Comparison of ENCODE assay signal across 8 cellular contexts in genomic region chr17:16363749-16364536, GRCh38. TPM values are rescaled to one million over a fixed set of nuclear protein-coding genes. Genes with fewer than 3 reads are reported as not detected.
A peak's percentile ranks its signal among the peaks of the same experiment; 100 is the strongest.
DNase-seq lines count a peak whose midpoint lies in the region; ATAC-seq and TF ChIP-seq lines count a peak whose summit lies in the region.

No MANE protein-coding gene starts in this region.

- POLR2A ChIA-PET in Caco-2 (lab: Charles Lee), result interaction anchor here (1.5 kb wide), 1 partner anchor 74 kb away, joined by 10 read pairs; no protein-coding TSS in a partner anchor

- H3K9me3 Mint-ChIP-seq in Caco-2 (ENCODE audit: unreplicated experiment), result no peaks in the 10 kb centered on the region

- no peaks in the 10 kb centered on the region for H3K36me3 Mint-ChIP-seq in Caco-2 (ENCODE audit: insufficient read depth, unreplicated experiment)

- no peaks in the 10 kb centered on the region for H3K4me1 Mint-ChIP-seq in Caco-2 (ENCODE audit: low read depth, unreplicated experiment)

- H3K9ac ChIP-seq in adipocyte (ENCODE audit: low read length), result peak overlapping the region; percentile 31

- no TSS peak for BruUV-seq in Caco-2 (replicated peaks; lab: Mats Ljungman, UMichigan)

- H3K4me3 ChIP-seq in Caco-2 (ENCODE audit: low read depth, low read length) (no peak overlapping the region), NB4 (ENCODE audit: low read depth, low read length) (no peak overlapping the region), adipocyte (ENCODE audit: low read length) (no peak overlapping the region), left ventricle myocardium inferior (no peak overlapping the region), sigmoid colon (no peak overlapping the region)

- TF ChIP-seq POLR2A in NB4 (IDR thresholded peaks at IDR 0.05; ENCODE audit: extremely low read depth, insufficient read length) (no peak), sigmoid colon (IDR thresholded peaks at IDR 0.05) (no peak)

- CTCF ChIA-PET in Caco-2 (lab: Charles Lee), result interaction anchor here (0.6 to 1.9 kb wide), 20 partner anchors 8 to 225 kb away, joined by 3 to 17 read pairs (median 4); partner anchors contain the start of genes CENPV and UBB

- no peaks in the 10 kb centered on the region for H3K36me3 ChIP-seq in Caco-2 (ENCODE audit: control insufficient read depth, insufficient read depth, low read length)
- H3K36me3 ChIP-seq in adipocyte (ENCODE audit: control insufficient read depth, insufficient read depth, low read length, severe bottlenecking), result no peaks in the 10 kb centered on the region
- no peaks in the 10 kb centered on the region for H3K36me3 ChIP-seq in left ventricle myocardium inferior
- H3K36me3 ChIP-seq in sigmoid colon, result no peaks in the 10 kb centered on the region

- H3K27ac ChIP-seq in left ventricle myocardium inferior (replicated peaks), result no peak overlapping the region
- peak overlapping the region in 2 of 4 donors; percentile 5 to 52 for H3K27ac ChIP-seq in sigmoid colon

- H3K27ac Mint-ChIP-seq in Caco-2 (ENCODE audit: unreplicated experiment), result no peak overlapping the region

- DNase-seq in Caco-2, result peak; percentile 75 to 76
- DNase-seq in NB4 (ENCODE audit: low read depth), result peak; percentile 86
- DNase-seq in T follicular helper cell (ENCODE audit: low read depth), result peak; percentile 57
- peak; percentile 92 for DNase-seq in adipocyte (ENCODE audit: low read depth)
- peak; percentile 73 for DNase-seq in left ventricle myocardium inferior
- DNase-seq in sigmoid colon, result peak; percentile 79

- ATAC-seq in GM21825 (IDR thresholded peaks at IDR 0.05; ENCODE audit: unreplicated experiment), result peak; percentile 76
- ATAC-seq in GM18870 (IDR thresholded peaks at IDR 0.05; ENCODE audit: unreplicated experiment), result no peak

- 8 to 15% methylated on average over 6 of the region's 6 CpGs for WGBS in sigmoid colon, 2 donors

- H3K27me3 Mint-ChIP-seq in Caco-2 (ENCODE audit: insufficient read depth, unreplicated experiment), result no peaks in the 10 kb centered on the region

- H3K4me1 ChIP-seq in Caco-2 (0 out of 2 replicates have a peak, but pooled peaks cover 4% of the 10 kb centered on the region), adipocyte (ENCODE audit: control insufficient read depth, insufficient read depth, low read length) (peaks cover 7% of the 10 kb centered on the region), left ventricle myocardium inferior (no peaks in the 10 kb centered on the region), sigmoid colon (peaks cover 0 to 6% (median 0%) of the 10 kb centered on the region in 4 donors)

- no peak for TF ChIP-seq EP300 in sigmoid colon (IDR thresholded peaks at IDR 0.05)

- no peaks in the 10 kb centered on the region for H3K9me3 ChIP-seq in Caco-2
- H3K9me3 ChIP-seq in adipocyte (ENCODE audit: control insufficient read depth, low read length), result no peaks in the 10 kb centered on the region
- H3K9me3 ChIP-seq in left ventricle myocardium inferior (replicated peaks), result no peaks in the 10 kb centered on the region
- H3K9me3 ChIP-seq in sigmoid colon, result no peaks in the 10 kb centered on the region

- H3K27me3 ChIP-seq in Caco-2 (replicated peaks; ENCODE audit: control insufficient read depth, insufficient read depth, low read length) (no peaks in the 10 kb centered on the region), adipocyte (replicated peaks; ENCODE audit: control insufficient read depth, insufficient read depth, low read length) (no peaks in the 10 kb centered on the region), left ventricle myocardium inferior (ENCODE audit: low read depth) (no peaks in the 10 kb centered on the region), sigmoid colon (no peaks in the 10 kb centered on the region)

- TF ChIP-seq CTCF in Caco-2 (IDR thresholded peaks at IDR 0.05; ENCODE audit: insufficient read depth in 1 of 2, low read depth in 1 of 2, low read length in 1 of 2, severe bottlenecking in 1 of 2, unreplicated experiment in 1 of 2), result peak; percentile 93 to 95
- peak; percentile 98 for TF ChIP-seq CTCF in NB4 (IDR thresholded peaks at IDR 0.05; ENCODE audit: low read depth, low read length)
- peak; percentile 93 for TF ChIP-seq CTCF in left ventricle myocardium inferior (IDR thresholded peaks at IDR 0.05; ENCODE audit: borderline replicate concordance)
- peak; percentile 49 to 92 (median 86) for TF ChIP-seq CTCF in sigmoid colon (IDR thresholded peaks at IDR 0.05)

- intact Hi-C loops in Caco-2 (cut with micrococcal nuclease; ENCODE audit: unreplicated experiment), result loop anchor here (1.0 to 2.0 kb wide), 2 partner anchors 51 to 157 kb away; partner anchors contain the start of gene TRPV2
- intact Hi-C loops in left ventricle myocardium inferior (cut with micrococcal nuclease), result no loop called here
- intact Hi-C loops in sigmoid colon (cut with DNase I), result loop anchor here (5.0 kb wide), 1 partner anchor 158 kb away; no protein-coding TSS in a partner anchor

- H3K4me3 Mint-ChIP-seq in Caco-2 (ENCODE audit: unreplicated experiment), result no peak overlapping the region

RNA-seq across cellular contexts. Expression of gene CENPV, which starts 10.7 kb away (rescaled TPM):
- total RNA-seq in Caco-2 (2022) (92.8 and 103 TPM in 2 replicates), left ventricle myocardium inferior (8.4 TPM), sigmoid colon (10 to 100 TPM; 12.8 to 23.8 (median 18.2) TPM)
- 10 to 100 TPM; 42.3 to 62.5 (median 57.6) TPM for polyA plus RNA-seq in sigmoid colon

RNA-seq across cellular contexts. Expression of gene UBB, which starts 16.9 kb away (rescaled TPM):
- 1,900 and 1,904 TPM in 2 replicates for total RNA-seq in Caco-2 (2022)
- total RNA-seq in left ventricle myocardium inferior, result 1,605 TPM
- total RNA-seq in sigmoid colon, result 1,000 to 10,000 TPM in 3 of 4 donors, 100 to 1,000 TPM in 1; 892 to 1,272 (median 1,168) TPM
- polyA plus RNA-seq in sigmoid colon, result 1,000 to 10,000 TPM in 2 of 3 donors, 100 to 1,000 TPM in 1; 939 to 2,667 (median 2,288) TPM

RNA-seq across cellular contexts. Expression of gene TRPV2, which starts 51.4 kb away (rescaled TPM):
- total RNA-seq in Caco-2 (2022) (0.28 and 0.41 TPM in 2 replicates), left ventricle myocardium inferior (6.7 TPM), sigmoid colon (10 to 100 TPM in 2 of 4 donors, 1 to 10 TPM in 2; 9.1 to 14.0 (median 10.6) TPM)
- polyA plus RNA-seq in sigmoid colon, result 10 to 100 TPM in 1 of 3 donors, 1 to 10 TPM in 2; 3.7 to 13.4 (median 5.4) TPM
